In genomic region chr9:100308965-100309564, GRCh38 we compare ENCODE assay signal across 1 cellular context.
TF ChIP-seq lines count a peak whose summit lies in the region.

No MANE protein-coding gene starts in this region.

TF ChIP-seq in GM23338, 12 proteins besides CTCF, POLR2A, EP300 and RAD21 (continued from another document):
- no peak for TF ChIP-seq CREB1 (CRISPR knock-in tag; IDR thresholded peaks at IDR 0.05; ENCODE audit: low read depth)
- no peak for TF ChIP-seq EZH2 (IDR thresholded peaks at IDR 0.05; ENCODE audit: low read depth, unreplicated experiment)
- TF ChIP-seq ZNF462 (CRISPR knock-in tag; IDR thresholded peaks at IDR 0.05), result no peak
